ENCODE assay signal across 17 cellular contexts in the genomic region with DNA sequence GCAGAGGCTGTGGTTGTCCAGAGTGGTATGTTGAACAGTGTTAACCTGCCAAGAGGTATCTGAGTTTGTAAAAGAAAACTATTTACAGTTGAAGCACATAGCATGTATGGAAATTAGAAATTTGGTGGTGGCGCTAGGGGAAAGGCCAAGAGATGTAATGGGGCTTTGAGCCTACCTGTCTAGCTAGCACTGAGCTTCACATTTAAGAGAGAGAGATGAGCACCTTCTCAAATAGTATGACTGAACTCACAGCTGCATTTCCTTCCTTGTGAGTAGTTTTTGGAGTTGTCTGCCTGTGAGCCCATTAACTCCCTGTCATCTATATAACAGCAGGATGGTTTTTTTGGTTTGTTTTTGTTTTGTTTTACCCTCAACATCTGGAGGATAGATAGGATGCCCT. TPM values are rescaled to one million over a fixed set of nuclear protein-coding genes. Genes with fewer than 3 reads are reported as not detected.
DNase-seq lines count a peak whose midpoint lies in the region; ATAC-seq and TF ChIP-seq lines count a peak whose summit lies in the region.
"Had no signal": no experiment of that assay in that cellular context is flagged by ENCODE, and none has a peak within 500 bp of the region (broad histone marks: within the 10 kb centered on the region; RNA-seq: fewer than 3 reads in every experiment).

No MANE protein-coding gene starts in this region.

- in situ Hi-C loops in GM13977 (cut with MboI; ENCODE audit: low pct_unique_long_range_greater_than_20kb, low sequenced_read_pairs, unreplicated experiment) = no loop called here

- ATAC-seq in SK-N-SH treated with all-trans-retinoic acid at 6 μM for 48 hours = no peak
- no peak for ATAC-seq in T-helper 17 cell
- no peak for ATAC-seq in thoracic aorta (ENCODE audit: insufficient number of reproducible peaks, low FRiP score, low read depth)
- no peak for ATAC-seq in GM19023 (IDR thresholded peaks at IDR 0.05; ENCODE audit: unreplicated experiment)
- no peak for ATAC-seq in HG03439 (IDR thresholded peaks at IDR 0.05; ENCODE audit: unreplicated experiment)
- ATAC-seq: activated CD4-positive, CD25-positive, alpha-beta regulatory T cell treated with anti-CD3 and anti-CD28 coated beads, Interleukin-2, amount 50 U/mL, for 24 hours had no signal

- POLR2A ChIA-PET in SK-N-SH (lab: Yijun Ruan, JAX) = interaction anchor here (1.2 kb wide), 1 partner anchor 19 kb away, joined by 3 read pairs; no protein-coding TSS in a partner anchor

- H3K27me3 ChIP-seq in SK-N-SH (ENCODE audit: insufficient read depth) (no peaks in the 10 kb centered on the region), hepatocyte (no peaks in the 10 kb centered on the region), thoracic aorta (replicated peaks; ENCODE audit: insufficient read depth) (no peaks in the 10 kb centered on the region)

- H2AFZ ChIP-seq in SK-N-SH (ENCODE audit: low read depth) = no peak overlapping the region
- H2AFZ ChIP-seq in hepatocyte = no peak overlapping the region

- H3K4me3 Mint-ChIP-seq in T-helper 17 cell = no peak overlapping the region
- H3K4me3 Mint-ChIP-seq: CD4-positive, CD25-positive, alpha-beta regulatory T cell had no signal

- TF ChIP-seq RAD21 in SK-N-SH (IDR thresholded peaks at IDR 0.05; ENCODE audit: low read length) = no peak

- TF ChIP-seq CTCF in SK-N-SH (IDR thresholded peaks at IDR 0.05) (no peak), hepatocyte (IDR thresholded peaks at IDR 0.05; ENCODE audit: poor library complexity) (no peak), thoracic aorta (IDR thresholded peaks at IDR 0.05) (no peak), GM13977 (IDR thresholded peaks at IDR 0.05; ENCODE audit: extremely low read depth, insufficient read depth, missing control alignments) (no peak)

- no peaks in the 10 kb centered on the region for H3K36me3 Mint-ChIP-seq in T-helper 17 cell (ENCODE audit: low read depth)
- H3K36me3 Mint-ChIP-seq: CD4-positive, CD25-positive, alpha-beta regulatory T cell had no signal

- no peaks in the 10 kb centered on the region for H3K9me3 ChIP-seq in SK-N-SH
- no peaks in the 10 kb centered on the region for H3K9me3 ChIP-seq in T-helper 17 cell (ENCODE audit: control insufficient read depth, low read length, poor library complexity, severe bottlenecking)
- H3K9me3 ChIP-seq in hepatocyte (ENCODE audit: low read depth) = no peaks in the 10 kb centered on the region
- no peaks in the 10 kb centered on the region for H3K9me3 ChIP-seq in thoracic aorta

- peaks cover 90% of the 10 kb centered on the region for H3K79me2 ChIP-seq in SK-N-SH (ENCODE audit: insufficient read depth)
- H3K79me2 ChIP-seq in hepatocyte = peaks cover 86% of the 10 kb centered on the region

- H3K4me1 ChIP-seq in SK-N-SH (ENCODE audit: control insufficient read depth in 1 of 2, insufficient read depth in 2 of 2, low read depth in 1 of 2, low read length in 1 of 2) (peaks cover 2 to 34% of the 10 kb centered on the region in 2 experiments; a peak in 2 of 4 replicates), hepatocyte (ENCODE audit: insufficient read depth) (peaks cover 18% of the 10 kb centered on the region), thoracic aorta (ENCODE audit: control insufficient read depth in 1 of 2, low read depth in 2 of 2) (peaks cover 38 to 52% of the 10 kb centered on the region in 2 donors)

- 100% methylated on average over 1 of the region's 1 CpG for WGBS in SK-N-SH (ENCODE audit: low lambda C conversion rate)
- WGBS in hepatocyte (ENCODE audit: low lambda C conversion rate, missing lambda C conversion rate) = 93% methylated on average over 1 of the region's 1 CpG

- H3K36me3 ChIP-seq in SK-N-SH (replicated peaks in 1 of 2; ENCODE audit: control insufficient read depth in 1 of 2, insufficient read depth in 2 of 2, low read length in 1 of 2) (peaks cover 0 to 6% of the 10 kb centered on the region in 2 experiments), hepatocyte (replicated peaks; ENCODE audit: insufficient read depth, low read depth) (no peaks in the 10 kb centered on the region), thoracic aorta (no peaks in the 10 kb centered on the region)

- no peak overlapping the region for H3K27ac ChIP-seq in SK-N-SH (ENCODE audit: low read depth in 2 of 2, low read length in 1 of 2)
- H3K27ac ChIP-seq in hepatocyte = no peak overlapping the region
- peak overlapping the region; percentile 90 to 98 for H3K27ac ChIP-seq in thoracic aorta
- H3K27ac ChIP-seq: 22Rv1 had no signal

- H3K9me2 ChIP-seq in SK-N-SH (no peaks in the 10 kb centered on the region), hepatocyte (replicated peaks; ENCODE audit: insufficient read depth) (no peaks in the 10 kb centered on the region)

- peaks cover 70% of the 10 kb centered on the region for H4K20me1 ChIP-seq in SK-N-SH (ENCODE audit: insufficient read depth)
- H4K20me1 ChIP-seq in hepatocyte (ENCODE audit: insufficient read depth, poor library complexity, severe bottlenecking) = peaks cover 75% of the 10 kb centered on the region

- H3K4me1 Mint-ChIP-seq in T-helper 17 cell = peaks cover 10% of the 10 kb centered on the region

- H3K4me3 ChIP-seq in SK-N-SH (ENCODE audit: low read depth in 2 of 2, low read length in 1 of 2) = no peak overlapping the region
- H3K4me3 ChIP-seq in hepatocyte = no peak overlapping the region
- H3K4me3 ChIP-seq in thoracic aorta = peak overlapping the region; percentile 91

- peaks cover 21% of the 10 kb centered on the region for H3F3A ChIP-seq in SK-N-SH (replicated peaks; ENCODE audit: insufficient read depth)

- CTCF ChIA-PET in SK-N-SH (lab: Yijun Ruan, JAX) = interaction anchor here (0.7 to 1.7 kb wide), 2 partner anchors 61 to 68 kb away, joined by 3 to 4 read pairs; no protein-coding TSS in a partner anchor

- H3K4me2 ChIP-seq in SK-N-SH (peak overlapping the region; percentile 70; the same call in 1 of the 2 replicates), hepatocyte (peak overlapping the region; percentile 80)

- DNase-seq in SK-N-SH (no peak), T-helper 17 cell (no peak), hepatocyte (ENCODE audit: low spot score) (no peak), thoracic aorta (ENCODE audit: low spot score) (no peak), GM13977 (ENCODE audit: low spot score) (no peak)
- DNase-seq: activated CD8-positive, alpha-beta memory T cell treated with anti-CD3 and anti-CD28 coated beads, Interleukin-2, amount 50 U/mL, for 4 hours; activated naive CD4-positive, alpha-beta T cell treated with anti-CD3 and anti-CD28 coated beads, Interleukin-2, amount 50 U/mL, for 16 hours; CD4-positive, CD25-positive, alpha-beta regulatory T cell; NCI-H1417; NCI-H526 treated with DMSO at 0.1 percent for 48 hours; stimulated activated CD8-positive, alpha-beta memory T cell treated with anti-CD3 and anti-CD28 coated beads, Interleukin-4, amount 100 ng/mL, for 48 hours; T-helper 1 cell had no signal

- H3K27me3 Mint-ChIP-seq in T-helper 17 cell = peaks cover 4% of the 10 kb centered on the region

- H3K27ac Mint-ChIP-seq in T-helper 17 cell = peak overlapping the region; percentile 19

- H3K9ac ChIP-seq in SK-N-SH = no peak overlapping the region

- no peak for TF ChIP-seq EP300 in SK-N-SH (IDR thresholded peaks at IDR 0.05; ENCODE audit: borderline replicate concordance in 1 of 2, low read depth in 1 of 2, low read length in 1 of 2)

TF ChIP-seq in SK-N-SH, 30 proteins besides CTCF, POLR2A, EP300 and RAD21:
- TF ChIP-seq, protein P1, sequence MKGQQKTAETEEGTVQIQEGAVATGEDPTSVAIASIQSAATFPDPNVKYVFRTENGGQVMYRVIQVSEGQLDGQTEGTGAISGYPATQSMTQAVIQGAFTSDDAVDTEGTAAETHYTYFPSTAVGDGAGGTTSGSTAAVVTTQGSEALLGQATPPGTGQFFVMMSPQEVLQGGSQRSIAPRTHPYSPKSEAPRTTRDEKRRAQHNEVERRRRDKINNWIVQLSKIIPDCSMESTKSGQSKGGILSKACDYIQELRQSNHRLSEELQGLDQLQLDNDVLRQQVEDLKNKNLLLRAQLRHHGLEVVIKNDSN (IDR thresholded peaks at IDR 0.05; ENCODE audit: borderline replicate concordance, low read depth) = no peak
- TF ChIP-seq CHD2 (IDR thresholded peaks at IDR 0.05; ENCODE audit: low read length, partially characterized antibody) = no peak
- no peak for TF ChIP-seq RCOR1 (IDR thresholded peaks at IDR 0.05; ENCODE audit: low read length)
- TF ChIP-seq TAF1 (IDR thresholded peaks at IDR 0.05; ENCODE audit: borderline replicate concordance, low read depth, low read length) = no peak
- no peak for TF ChIP-seq FOXJ3 (CRISPR knock-in tag; IDR thresholded peaks at IDR 0.05)
- TF ChIP-seq NRF1 (IDR thresholded peaks at IDR 0.05; ENCODE audit: low read depth, low read length) = no peak
- no peak for TF ChIP-seq YY1 (IDR thresholded peaks at IDR 0.05; ENCODE audit: low read depth)

TF ChIP-seq in SK-N-SH treated with all-trans-retinoic acid at 6 μM for 48 hours, 23 proteins besides CTCF, POLR2A, EP300 and RAD21 (continues in another document):
- TF ChIP-seq OSR1 (CRISPR knock-in tag; IDR thresholded peaks at IDR 0.05) = no peak
- TF ChIP-seq TCF4 (CRISPR knock-in tag; IDR thresholded peaks at IDR 0.05; ENCODE audit: borderline replicate concordance) = no peak
- TF ChIP-seq, protein P2, sequence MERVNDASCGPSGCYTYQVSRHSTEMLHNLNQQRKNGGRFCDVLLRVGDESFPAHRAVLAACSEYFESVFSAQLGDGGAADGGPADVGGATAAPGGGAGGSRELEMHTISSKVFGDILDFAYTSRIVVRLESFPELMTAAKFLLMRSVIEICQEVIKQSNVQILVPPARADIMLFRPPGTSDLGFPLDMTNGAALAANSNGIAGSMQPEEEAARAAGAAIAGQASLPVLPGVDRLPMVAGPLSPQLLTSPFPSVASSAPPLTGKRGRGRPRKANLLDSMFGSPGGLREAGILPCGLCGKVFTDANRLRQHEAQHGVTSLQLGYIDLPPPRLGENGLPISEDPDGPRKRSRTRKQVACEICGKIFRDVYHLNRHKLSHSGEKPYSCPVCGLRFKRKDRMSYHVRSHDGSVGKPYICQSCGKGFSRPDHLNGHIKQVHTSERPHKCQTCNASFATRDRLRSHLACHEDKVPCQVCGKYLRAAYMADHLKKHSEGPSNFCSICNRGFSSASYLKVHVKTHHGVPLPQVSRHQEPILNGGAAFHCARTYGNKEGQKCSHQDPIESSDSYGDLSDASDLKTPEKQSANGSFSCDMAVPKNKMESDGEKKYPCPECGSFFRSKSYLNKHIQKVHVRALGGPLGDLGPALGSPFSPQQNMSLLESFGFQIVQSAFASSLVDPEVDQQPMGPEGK (CRISPR knock-in tag; IDR thresholded peaks at IDR 0.05; ENCODE audit: borderline replicate concordance) = no peak

RNA-seq across cellular contexts. Expression of a gene that starts 4.0 kb away (rescaled TPM):
- polyA plus RNA-seq in SK-N-SH (2012; rRNA removed) (66.4 and 84.4 TPM in 2 replicates), hepatocyte (119 and 146 TPM in 2 replicates)
- polyA plus RNA-seq in SK-N-SH (2012; cell fraction: cytosol; rRNA removed) = 98.5 and 106 TPM in 2 replicates
- 29.1 and 46.8 TPM in 2 replicates for polyA plus RNA-seq in SK-N-SH (2012; cell fraction: nucleus; rRNA removed)
- total RNA-seq in T-helper 17 cell (1 to 10 TPM; 3.9 to 9.9 TPM), hepatocyte (233 and 259 TPM in 2 replicates), thoracic aorta (100 to 1,000 TPM; 740 to 777 TPM)

Comparison
In these comparisons a context has a peak if more than half of its experiments do, and no peak if none do; other contexts are left out.
1. H3K27ac ChIP-seq: peak in thoracic aorta (2 of 2); none in SK-N-SH (0 of 2) and hepatocyte (single experiment).
2. RNA of a gene that starts 4.0 kb away (total RNA-seq): 740 to 777 TPM in thoracic aorta and 233 to 259 TPM in hepatocyte; 3.9 to 9.9 TPM in T-helper 17 cell; every median in the first group is over 10 times any median in the second.